ENCODE assay signal across 8 cellular contexts in the genomic region with DNA sequence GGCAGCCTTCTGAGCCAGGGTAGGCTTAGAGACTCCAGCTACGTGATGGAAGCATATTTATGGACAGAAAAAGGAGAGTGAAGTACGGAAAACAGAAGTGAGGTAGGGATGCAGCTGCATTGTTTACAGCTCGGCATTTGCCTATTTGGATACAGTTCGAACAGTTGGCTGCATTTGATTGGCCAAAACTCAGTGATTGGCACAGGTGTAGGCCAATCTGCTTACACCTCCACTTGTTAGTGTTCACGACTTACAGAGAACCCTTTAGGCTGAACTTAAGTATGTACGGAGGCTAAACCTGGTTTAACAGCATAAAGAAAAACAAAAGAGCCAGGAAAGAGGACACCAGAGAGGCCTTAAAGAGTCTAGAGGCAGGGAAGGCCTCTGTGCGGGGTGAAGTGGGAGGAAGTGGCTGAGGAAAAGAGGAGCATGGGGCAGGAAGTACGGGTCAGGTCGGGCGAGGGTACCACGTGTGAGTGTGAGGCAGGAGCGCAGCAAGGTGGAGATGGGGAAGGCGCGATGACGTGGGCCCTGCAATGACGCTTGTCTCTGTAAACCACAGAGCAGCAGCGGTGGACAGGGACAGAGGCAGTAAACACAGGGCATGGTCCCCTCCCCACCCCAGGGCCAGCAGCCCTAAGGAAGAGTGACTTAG. TPM values are rescaled to one million over a fixed set of nuclear protein-coding genes. Genes with fewer than 3 reads are reported as not detected.
DNase-seq lines count a peak whose midpoint lies in the region; ATAC-seq, FAIRE-seq and TF ChIP-seq lines count a peak whose summit lies in the region.

No MANE protein-coding gene starts in this region.

- peak; percentile 83 for FAIRE-seq in GM12892 (lab: Jason Lieb, UNC)

- TF ChIP-seq POLR2A in GM12892 (IDR thresholded peaks at IDR 0.05; ENCODE audit: low read depth, low read length), result no peak

- DNase-seq in GM12892 (ENCODE audit: insufficient read length) (no peak), RKO (ENCODE audit: low spot score) (peak; percentile 40), inferior parietal cortex (ENCODE audit: extremely low spot score) (peak; percentile 74), NCI-H2029 treated with DMSO at 0.1 percent for 48 hours (lab: John Stamatoyannopoulos, UW) (no peak)
- DNase-seq in activated effector memory CD4-positive, alpha-beta T cell treated with Interleukin-2 at 50 U/mL for 16 hours, result peak; percentile 37
- DNase-seq in stimulated activated CD8-positive, alpha-beta memory T cell treated with anti-CD3 and anti-CD28 coated beads, Interleukin-7, amount 100 ng/mL, for 1 hour (ENCODE audit: low read depth in 2 of 2), result peak; percentile 37 to 44

- ATAC-seq in HG03378 (IDR thresholded peaks at IDR 0.05; ENCODE audit: unreplicated experiment) (no peak), GM21717 (IDR thresholded peaks at IDR 0.05; ENCODE audit: unreplicated experiment) (no peak)

RNA-seq across cellular contexts. Expression of gene RSPH1, which starts 32.0 kb away (rescaled TPM):
- polyA plus RNA-seq in GM12892 (2012; ENCODE audit: missing spikeins), result 1.9 TPM

RNA-seq across cellular contexts. Expression of gene SLC37A1, which starts 49.7 kb away (rescaled TPM):
- polyA plus RNA-seq in GM12892 (2012; ENCODE audit: missing spikeins), result 15.2 TPM

Comparison
In these comparisons a context has a peak if more than half of its experiments do, and no peak if none do; other contexts are left out.
1. DNase-seq: peak in RKO (single experiment), activated effector memory CD4-positive, alpha-beta T cell treated with Interleukin-2 at 50 U/mL for 16 hours (single experiment), inferior parietal cortex (single experiment) and stimulated activated CD8-positive, alpha-beta memory T cell treated with anti-CD3 and anti-CD28 coated beads, Interleukin-7, amount 100 ng/mL, for 1 hour (2 of 2); none in GM12892 (single experiment) and NCI-H2029 treated with DMSO at 0.1 percent for 48 hours (single experiment).